Comparison of ENCODE assay signal across 18 cellular contexts in genomic region chr2:50785781-50786180, GRCh38.
DNase-seq lines count a peak whose midpoint lies in the region; ATAC-seq lines count a peak whose summit lies in the region.
"Had no signal": no experiment of that assay in that cellular context is flagged by ENCODE, and none has a peak within 500 bp of the region (broad histone marks: within the 10 kb centered on the region; RNA-seq: fewer than 3 reads in every experiment).

No MANE protein-coding gene starts in this region.

- intact Hi-C loops in head of caudate nucleus (cut with DNase I) = no loop called here
- intact Hi-C loops in posterior cingulate gyrus (cut with DNase I) = no loop called here

- DNase-seq in DMS 273 (lab: John Stamatoyannopoulos, UW; ENCODE audit: unreplicated experiment) = peak; percentile 19
- DNase-seq in DMS 273 treated with DMSO at 0.1 percent for 48 hours (lab: John Stamatoyannopoulos, UW) = no peak
- peak; percentile 36 for DNase-seq in NCI-H69 (lab: John Stamatoyannopoulos, UW)
- DNase-seq in head of caudate nucleus = peak in 26 of 42 donors; percentile 6 to 61 (median 28)
- DNase-seq in posterior cingulate gyrus = peak in 8 of 10 donors; percentile 4 to 84 (median 53)
- no peak for DNase-seq in NAMALWA (ENCODE audit: low spot score)
- no peak for DNase-seq in glomerular visceral epithelial cell (ENCODE audit: extremely low spot score)
- DNase-seq: BE2C; C1 segment of cervical spinal cord; CD4-positive, CD25-positive, alpha-beta regulatory T cell; CD8-positive, alpha-beta memory T cell; COR-L47; DMS79 treated with DMSO at 0.1 percent for 48 hours; GF-D8; H9; IMR-90 had no signal

- ATAC-seq in GM19397 (IDR thresholded peaks at IDR 0.05; ENCODE audit: unreplicated experiment) = no peak
- ATAC-seq: A549 had no signal

Comparison
In these comparisons a context has a peak if more than half of its experiments do, and no peak if none do; other contexts are left out.
1. DNase-seq: peak in DMS 273 (single experiment), NCI-H69 (single experiment), head of caudate nucleus (26 of 42) and posterior cingulate gyrus (8 of 10); none in DMS 273 treated with DMSO at 0.1 percent for 48 hours (single experiment), NAMALWA (single experiment) and glomerular visceral epithelial cell (single experiment).